Comparison of ENCODE assay signal across 1 cellular context in genomic region chr2:216497808-216498366, GRCh38.
TF ChIP-seq lines count a peak whose summit lies in the region.

No MANE protein-coding gene starts in this region.

TF ChIP-seq in HepG2, 621 proteins besides CTCF, POLR2A, EP300 and RAD21 (continued from another document and continues in another):
- TF ChIP-seq UBTF (CRISPR knock-in tag; IDR thresholded peaks at IDR 0.05) (no peak), BATF2 (CRISPR knock-in tag; IDR thresholded peaks at IDR 0.05) (0 out of 2 replicates have a peak, but pooled peaks have one; percentile 0), ZNF367 (CRISPR knock-in tag; IDR thresholded peaks at IDR 0.05; ENCODE audit: borderline replicate concordance) (no peak), ZNF224 (CRISPR knock-in tag; IDR thresholded peaks at IDR 0.05) (0 out of 2 replicates have a peak, but pooled peaks have one; percentile 59), ZNF253 (CRISPR knock-in tag; IDR thresholded peaks at IDR 0.05; ENCODE audit: borderline replicate concordance) (no peak), BORCS8-MEF2B (CRISPR knock-in tag; IDR thresholded peaks at IDR 0.05) (no peak), ATF7-NPFF (CRISPR knock-in tag; IDR thresholded peaks at IDR 0.05; ENCODE audit: low read depth) (no peak), HIC2 (CRISPR knock-in tag; IDR thresholded peaks at IDR 0.05; ENCODE audit: low read depth) (no peak), ZNF317 (CRISPR knock-in tag; IDR thresholded peaks at IDR 0.05) (no peak; the same call in 1 of the 2 replicates), NFYB (CRISPR knock-in tag; IDR thresholded peaks at IDR 0.05) (no peak), FOSL2 (CRISPR knock-in tag; IDR thresholded peaks at IDR 0.05) (no peak), NFATC3 (CRISPR knock-in tag; IDR thresholded peaks at IDR 0.05) (no peak), KAT8 (CRISPR knock-in tag; IDR thresholded peaks at IDR 0.05) (no peak), REPIN1 (CRISPR knock-in tag; IDR thresholded peaks at IDR 0.05; ENCODE audit: borderline replicate concordance, low read depth) (no peak), GRHL1 (CRISPR knock-in tag; conservative IDR thresholded peaks at IDR 0.05) (no peak), ZNF776 (CRISPR knock-in tag; IDR thresholded peaks at IDR 0.05) (peak; percentile 44; the same call in 1 of the 2 replicates), ZNF816 (CRISPR knock-in tag; IDR thresholded peaks at IDR 0.05; ENCODE audit: borderline replicate concordance) (no peak), ZNF335 (CRISPR knock-in tag; IDR thresholded peaks at IDR 0.05) (no peak), RBM22 (optimal IDR thresholded peaks at IDR 0.05; ENCODE audit: low read length) (no peak), ZNF431 (CRISPR knock-in tag; IDR thresholded peaks at IDR 0.05; ENCODE audit: borderline replicate concordance, low read depth) (no peak), ZNF607 (CRISPR knock-in tag; IDR thresholded peaks at IDR 0.05; ENCODE audit: borderline replicate concordance) (no peak), DNMT1 (CRISPR knock-in tag; IDR thresholded peaks at IDR 0.05) (no peak), NPAS2 (CRISPR knock-in tag; IDR thresholded peaks at IDR 0.05; ENCODE audit: borderline replicate concordance) (no peak), ZNF264 (CRISPR knock-in tag; IDR thresholded peaks at IDR 0.05) (0 out of 2 replicates have a peak, but pooled peaks have one; percentile 10), SNAI1 (CRISPR knock-in tag; IDR thresholded peaks at IDR 0.05; ENCODE audit: borderline replicate concordance) (peak; percentile 45; the same call in 1 of the 2 replicates), EHMT2 (IDR thresholded peaks at IDR 0.05; ENCODE audit: borderline replicate concordance, low read depth, low read length) (no peak), U2AF1 (optimal IDR thresholded peaks at IDR 0.05; ENCODE audit: low read depth, low read length) (no peak), ZNF275 (CRISPR knock-in tag; IDR thresholded peaks at IDR 0.05; ENCODE audit: borderline replicate concordance) (no peak), HNRNPH1 (optimal IDR thresholded peaks at IDR 0.05; ENCODE audit: low read depth, low read length) (no peak), FOXA3 (CRISPR knock-in tag; IDR thresholded peaks at IDR 0.05) (no peak), ZNF205 (CRISPR knock-in tag; IDR thresholded peaks at IDR 0.05) (no peak), MED13 (CRISPR knock-in tag; IDR thresholded peaks at IDR 0.05) (no peak), AHDC1 (CRISPR knock-in tag; IDR thresholded peaks at IDR 0.05; ENCODE audit: borderline replicate concordance) (0 out of 2 replicates have a peak, but pooled peaks have one; percentile 3), FOXO4 (CRISPR knock-in tag; conservative IDR thresholded peaks at IDR 0.05) (0 out of 2 replicates have a peak, but pooled peaks have one; percentile 18), ZNF605 (CRISPR knock-in tag; IDR thresholded peaks at IDR 0.05) (no peak), ZBTB8A (CRISPR knock-in tag; IDR thresholded peaks at IDR 0.05; ENCODE audit: borderline replicate concordance, low read depth) (no peak), TFE3 (CRISPR knock-in tag; IDR thresholded peaks at IDR 0.05) (no peak), RFX1 (IDR thresholded peaks at IDR 0.05) (no peak), ZNF362 (CRISPR knock-in tag; IDR thresholded peaks at IDR 0.05; ENCODE audit: borderline replicate concordance) (no peak), GZF1 (CRISPR knock-in tag; IDR thresholded peaks at IDR 0.05) (no peak), ZNF138 (CRISPR knock-in tag; IDR thresholded peaks at IDR 0.05; ENCODE audit: low read depth) (no peak), SATB2 (CRISPR knock-in tag; IDR thresholded peaks at IDR 0.05) (no peak; the same call in 1 of the 2 replicates), MIER3 (CRISPR knock-in tag; IDR thresholded peaks at IDR 0.05; ENCODE audit: borderline replicate concordance) (no peak), ZBTB14 (CRISPR knock-in tag; IDR thresholded peaks at IDR 0.05) (no peak; the same call in 1 of the 2 replicates), MAFK (conservative IDR thresholded peaks at IDR 0.05 in 1 of 2, IDR thresholded peaks at IDR 0.05 in 1 of 2; ENCODE audit: low read length in 2 of 2) (no peak), RFX3 (CRISPR knock-in tag; IDR thresholded peaks at IDR 0.05) (no peak)
